Comparison of ENCODE assay signal across 11 cellular contexts in genomic region chr2:61910603-61911002, GRCh38. TPM values are rescaled to one million over a fixed set of nuclear protein-coding genes. Genes with fewer than 3 reads are reported as not detected.
A peak's percentile ranks its signal among the peaks of the same experiment; 100 is the strongest.
DNase-seq lines count a peak whose midpoint lies in the region; ATAC-seq and TF ChIP-seq lines count a peak whose summit lies in the region.
"Had no signal": no experiment of that assay in that cellular context is flagged by ENCODE, and none has a peak within 500 bp of the region (broad histone marks: within the 10 kb centered on the region; RNA-seq: fewer than 3 reads in every experiment).

No MANE protein-coding gene starts in this region.

- no peak overlapping the region for H3K27ac ChIP-seq in VCaP
- no peak overlapping the region for H3K27ac ChIP-seq in RWPE1

- peak; percentile 13 for TF ChIP-seq CTCF in AG09319 (IDR thresholded peaks at IDR 0.05; ENCODE audit: low read depth, low read length)
- TF ChIP-seq CTCF in GM13977 (IDR thresholded peaks at IDR 0.05; ENCODE audit: extremely low read depth, insufficient read depth, missing control alignments) = peak; percentile 10
- TF ChIP-seq CTCF in VCaP (conservative IDR thresholded peaks at IDR 0.05) = peak; percentile 49
- TF ChIP-seq CTCF in RWPE1 (conservative IDR thresholded peaks at IDR 0.05; ENCODE audit: low read depth) = no peak; the same call in 1 of the 2 replicates

- intact Hi-C loops in left colon (cut with DNase I, micrococcal nuclease) = no loop called here

- no peak for DNase-seq in AG09319 (ENCODE audit: extremely low read depth, low read depth)
- no peak for DNase-seq in GM13977 (ENCODE audit: low spot score)
- no peak for DNase-seq in left colon
- no peak for DNase-seq in RWPE1 (ENCODE audit: low spot score)
- no peak for DNase-seq in Ammon's horn (ENCODE audit: low spot score)
- no peak for DNase-seq in KG1 (lab: John Stamatoyannopoulos, UW)
- DNase-seq: central memory CD4-positive, alpha-beta T cell; MG63 had no signal

- in situ Hi-C loops in GM13977 (cut with MboI; ENCODE audit: low pct_unique_long_range_greater_than_20kb, low sequenced_read_pairs, unreplicated experiment) = loop anchor here (25.0 kb wide), 1 partner anchor 852 kb away; no protein-coding TSS in a partner anchor

- CTCF ChIA-PET in RWPE1 (lab: Yijun Ruan, JAX) = interaction anchor here (0.7 kb wide), 1 partner anchor 193 kb away, joined by 3 read pairs; no protein-coding TSS in a partner anchor

- POLR2A ChIA-PET in RWPE1 (lab: Yijun Ruan, JAX; ENCODE audit: low non-redundant PET) = no interaction called here

- ATAC-seq in left colon (peak; percentile 37), GM19328 (IDR thresholded peaks at IDR 0.05; ENCODE audit: unreplicated experiment) (no peak)
- ATAC-seq: stimulated activated effector memory CD8-positive, alpha-beta T cell treated with anti-CD3 and anti-CD28 coated beads, Interleukin-12 subunit alpha, Interleukin-12 subunit beta, amount 100 ng/mL, for 72 hours had no signal

RNA-seq across cellular contexts. Expression of gene COMMD1, which starts 5.1 kb away (rescaled TPM):
- total RNA-seq in left colon = 10 to 100 TPM; 25.0 to 29.4 TPM

RNA-seq across cellular contexts. Expression of gene CCT4, which starts 22.1 kb away (rescaled TPM):
- 10 to 100 TPM; 62.9 to 69.6 TPM for total RNA-seq in left colon

RNA-seq across cellular contexts. Expression of gene FAM161A, which starts 56.7 kb away (rescaled TPM):
- total RNA-seq in left colon = 1 to 10 TPM in 1 of 2 donors, under 1 TPM in 1; 0.73 to 1.2 TPM
